In genomic region chr1:93844262-93845045, GRCh38 we compare ENCODE assay signal across 8 cellular contexts. TPM values are rescaled to one million over a fixed set of nuclear protein-coding genes. Genes with fewer than 3 reads are reported as not detected.
A peak's percentile ranks its signal among the peaks of the same experiment; 100 is the strongest.
DNase-seq lines count a peak whose midpoint lies in the region; ATAC-seq and FAIRE-seq lines count a peak whose summit lies in the region.

No MANE protein-coding gene starts in this region.

- H3K4me3 Mint-ChIP-seq in CD4-positive, alpha-beta memory T cell, result peak overlapping the region in 4 of 8 donors; percentile 38 to 71 (median 56)

- peaks cover 31% of the 10 kb centered on the region for H3K4me1 ChIP-seq in CD4-positive, alpha-beta memory T cell (ENCODE audit: insufficient read depth, low read length)

- DNase-seq in CD4-positive, alpha-beta memory T cell, result peak; percentile 47 to 71 (median 62)
- DNase-seq in GM19240 (ENCODE audit: insufficient read length, low spot score), result peak; percentile 56
- DNase-seq in NCI-H2196 (lab: John Stamatoyannopoulos, UW; ENCODE audit: unreplicated experiment), result peak; percentile 77
- DNase-seq in effector CD8-positive, alpha-beta T cell (lab: John Stamatoyannopoulos, UW), result peak; percentile 3
- peak; percentile 79 for DNase-seq in myocyte (ENCODE audit: low read depth)

- POLR2A ChIA-PET in CD4-positive, alpha-beta memory T cell (lab: Charles Lee; ENCODE audit: partially characterized antibody), result interaction anchor here (0.6 to 2.4 kb wide), 8 partner anchors 11 to 765 kb away, joined by 3 to 15 read pairs (median 3); partner anchors contain the start of genes FNBP1L and MTF2

- H3K9me3 ChIP-seq in CD4-positive, alpha-beta memory T cell (ENCODE audit: control insufficient read depth in 1 of 2, low read length in 2 of 2), result no peaks in the 10 kb centered on the region

- no peak overlapping the region for H3K27ac ChIP-seq in CD4-positive, alpha-beta memory T cell (ENCODE audit: low read depth, low read length)

- no peaks in the 10 kb centered on the region for H3K36me3 ChIP-seq in CD4-positive, alpha-beta memory T cell (ENCODE audit: insufficient read depth, low read length)

- peaks cover 0 to 19% of the 10 kb centered on the region in 2 donors for H3K36me3 Mint-ChIP-seq in CD4-positive, alpha-beta memory T cell

- peak overlapping the region in 6 of 7 donors; percentile 37 to 100 (median 78) for H3K27ac Mint-ChIP-seq in CD4-positive, alpha-beta memory T cell

- FAIRE-seq in TTC549 (lab: Jason Lieb, UNC), result peak; percentile 37

- ATAC-seq in HG02571 (IDR thresholded peaks at IDR 0.05; ENCODE audit: unreplicated experiment) (no peak), HG03135 (IDR thresholded peaks at IDR 0.05; ENCODE audit: unreplicated experiment) (no peak)

- H3K9me3 Mint-ChIP-seq in CD4-positive, alpha-beta memory T cell, result peaks cover 0 to 14% (median 1%) of the 10 kb centered on the region in 8 donors

- H3K27me3 ChIP-seq in CD4-positive, alpha-beta memory T cell (ENCODE audit: insufficient read depth, low read length), result no peaks in the 10 kb centered on the region

- H3K4me1 Mint-ChIP-seq in CD4-positive, alpha-beta memory T cell, result peaks cover 13 to 38% (median 23%) of the 10 kb centered on the region in 4 donors

- CTCF ChIA-PET in CD4-positive, alpha-beta memory T cell (lab: Charles Lee; ENCODE audit: partially characterized antibody), result interaction anchor here (0.7 to 5.6 kb wide), 37 partner anchors 16 to 1012 kb away, joined by 3 to 191 read pairs (median 3); partner anchors contain the start of genes DNTTIP2, GCLM and RPL5

- no peak overlapping the region for H3K4me3 ChIP-seq in CD4-positive, alpha-beta memory T cell (ENCODE audit: low read length in 2 of 2)

- H3K27me3 Mint-ChIP-seq in CD4-positive, alpha-beta memory T cell, result peaks cover 1 to 6% of the 10 kb centered on the region in 2 donors

- intact Hi-C loops in CD4-positive, alpha-beta memory T cell (cut with micrococcal nuclease), result loop anchor here (1.0 to 10.0 kb wide), 5 partner anchors 215 to 1390 kb away; partner anchors contain the start of genes RPL5 and RWDD3

RNA-seq across cellular contexts. Expression of gene DNTTIP2, which starts 34.6 kb away (rescaled TPM):
- total RNA-seq in CD4-positive, alpha-beta memory T cell, result 10 to 100 TPM; 71.4 to 75.4 TPM
- polyA plus RNA-seq in CD4-positive, alpha-beta memory T cell, result 10 to 100 TPM; 52.5 to 86.5 TPM
- 40.6 and 41.3 TPM in 2 replicates for total RNA-seq in myocyte
- 17.9 TPM for polyA plus RNA-seq in myocyte (2012)

Comparison
In these comparisons a context has a peak if more than half of its experiments do, and no peak if none do; other contexts are left out.
1. DNase-seq: peak in every context shown above with its lines; median percentile 79 in myocyte; 77 in NCI-H2196; 62 in CD4-positive, alpha-beta memory T cell; 56 in GM19240; 3 in effector CD8-positive, alpha-beta T cell.